ENCODE assay signal across 18 cellular contexts in the genomic region with DNA sequence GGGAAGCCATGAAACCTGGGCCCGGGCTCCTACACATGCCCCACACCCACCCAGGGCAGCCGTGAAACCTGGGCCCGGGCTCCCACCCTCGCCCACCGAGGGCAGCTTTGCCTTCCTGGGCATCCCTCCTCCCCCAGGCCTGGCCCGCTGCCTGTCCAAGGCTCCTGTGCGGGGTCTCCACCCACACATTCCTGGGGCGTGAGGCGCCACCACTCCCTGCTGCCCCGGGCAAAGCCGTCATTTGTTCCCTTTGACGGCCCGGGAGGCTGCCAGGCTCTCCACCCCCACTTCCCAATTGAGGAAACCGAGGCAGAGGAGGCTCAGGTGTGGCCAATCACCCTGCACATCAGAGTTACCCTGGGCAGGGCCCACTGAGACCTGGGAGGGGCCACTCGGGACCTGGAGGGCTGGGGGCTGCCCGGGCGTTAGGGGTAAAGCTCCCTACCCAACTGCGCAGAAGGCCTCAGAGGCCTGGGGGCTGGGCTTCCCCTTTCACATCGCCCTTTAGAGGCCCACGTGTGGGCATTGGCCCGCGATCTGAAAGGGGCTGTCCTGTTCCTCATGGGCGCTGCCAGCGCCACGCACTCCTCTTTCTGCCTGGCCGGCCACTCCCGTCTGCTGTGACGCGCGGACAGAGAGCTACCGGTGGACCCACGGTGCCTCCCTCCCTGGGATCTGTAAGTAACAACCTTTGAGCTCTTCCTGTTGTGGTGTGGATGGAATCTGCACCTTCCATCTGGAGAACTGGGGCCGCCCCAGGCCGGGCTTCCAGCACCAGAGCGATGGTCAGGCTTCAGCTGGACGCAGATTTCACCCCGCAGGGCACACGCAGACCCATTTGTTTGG. TPM values are rescaled to one million over a fixed set of nuclear protein-coding genes. Genes with fewer than 3 reads are reported as not detected.
DNase-seq lines count a peak whose midpoint lies in the region; ATAC-seq, FAIRE-seq and TF ChIP-seq lines count a peak whose summit lies in the region.
"Had no signal": no experiment of that assay in that cellular context is flagged by ENCODE, and none has a peak within 500 bp of the region (broad histone marks: within the 10 kb centered on the region; RNA-seq: fewer than 3 reads in every experiment).

MSLN (plus strand) TSS at position 237 of the 846 bp plus-strand sequence. CDS start 1,947 bp downstream, outside the sequence.

- H3K27ac ChIP-seq in heart right ventricle = no peak within 1 kb of the TSS
- no peak within 1 kb of the TSS for H3K27ac ChIP-seq in astrocyte (ENCODE audit: low read depth, low read length)
- peak within 1 kb of the TSS in 1 of 2 donors; percentile 53 for H3K27ac ChIP-seq in uterus
- H3K27ac ChIP-seq: GM23248, tibial artery had no signal

- no peak for DNase-seq in Right ventricle myocardium superior
- DNase-seq in heart right ventricle = no peak
- DNase-seq in astrocyte (ENCODE audit: low read depth) = peak; percentile 21
- peak; percentile 80 for DNase-seq in left kidney (ENCODE audit: low read depth, low spot score)
- peak; percentile 31 to 48 for DNase-seq in uterus
- no peak for DNase-seq in GM10248 (ENCODE audit: extremely low spot score)
- DNase-seq in DMS53 treated with DMSO at 0.1 percent for 48 hours (lab: John Stamatoyannopoulos, UW; ENCODE audit: unreplicated experiment) = no peak
- DNase-seq in ureter (ENCODE audit: low spot score) = no peak
- DNase-seq: activated CD4-positive, CD25-positive, alpha-beta regulatory T cell treated with anti-CD3 and anti-CD28 coated beads, Interleukin-2, amount 50 U/mL, for 72 hours; amniotic stem cell; DMS 273 treated with DMSO at 0.1 percent for 48 hours; GM23248; NCI-H774; nucleus accumbens; stimulated activated CD4-positive, alpha-beta T cell treated with anti-CD3 and anti-CD28 coated beads, Interleukin-12 subunit alpha, Interleukin-12 subunit beta, amount 100 ng/mL, for 4 hours; tibial artery had no signal

- peaks cover 6 to 36% (median 10%) of the 10 kb centered on the region in 7 donors for H3K27me3 ChIP-seq in heart right ventricle
- no peaks in the 10 kb centered on the region for H3K27me3 ChIP-seq in astrocyte (ENCODE audit: insufficient read depth, low read length)
- no peaks in the 10 kb centered on the region for H3K27me3 ChIP-seq in uterus

- H3K4me3 Mint-ChIP-seq in astrocyte (ENCODE audit: unreplicated experiment) = no peak within 1 kb of the TSS

- peaks cover 5% of the 10 kb centered on the region for H3K9me3 Mint-ChIP-seq in astrocyte (ENCODE audit: unreplicated experiment)

- intact Hi-C loops in Right ventricle myocardium superior (cut with DNase I) (no loop called here), heart right ventricle (cut with DNase I) (no loop called here), uterus (cut with DNase I; ENCODE audit: low total_unique reads) (no loop called here)

- H3K4me3 ChIP-seq in heart right ventricle (no peak within 1 kb of the TSS), astrocyte (ENCODE audit: insufficient read depth, low read depth, low read length) (no peak within 1 kb of the TSS), uterus (no peak within 1 kb of the TSS)
- H3K4me3 ChIP-seq: GM23248, tibial artery had no signal

- ATAC-seq in Right ventricle myocardium superior (ENCODE audit: poor library complexity) (peak; percentile 31), heart right ventricle (no peak)

- H4K20me1 ChIP-seq in astrocyte (ENCODE audit: insufficient read depth, low read length) = no peaks in the 10 kb centered on the region

- POLR2A ChIA-PET in GM10248 (lab: Yijun Ruan, JAX) = interaction anchor here (0.6 kb wide), 1 partner anchor 13 kb away, joined by 13 read pairs; no protein-coding TSS in a partner anchor

- no peaks in the 10 kb centered on the region for H3K36me3 ChIP-seq in heart right ventricle
- no peaks in the 10 kb centered on the region for H3K36me3 ChIP-seq in astrocyte (ENCODE audit: insufficient read depth, low read length)
- no peaks in the 10 kb centered on the region for H3K36me3 ChIP-seq in uterus
- H3K36me3 ChIP-seq: tibial artery had no signal

- H3K4me2 ChIP-seq in astrocyte (ENCODE audit: low read length) = peak within 1 kb of the TSS; percentile 39

- no peaks in the 10 kb centered on the region for H3K79me2 ChIP-seq in astrocyte (ENCODE audit: insufficient read depth, low read length)

- H3K4me1 ChIP-seq in heart right ventricle (peaks cover 0 to 7% (median 0%) of the 10 kb centered on the region in 9 donors), astrocyte (ENCODE audit: insufficient read depth, low read length) (peaks cover 7% of the 10 kb centered on the region), uterus (peaks cover 0 to 6% of the 10 kb centered on the region in 2 donors)

- WGBS in heart right ventricle, 2 donors = 75 to 77% methylated on average over 38 of the region's 38 CpGs

- peak within 1 kb of the TSS; percentile 34 for H2AFZ ChIP-seq in astrocyte (ENCODE audit: low read depth, low read length)
- H2AFZ ChIP-seq: GM23248 had no signal

- peaks cover 8% of the 10 kb centered on the region for H3K27me3 Mint-ChIP-seq in astrocyte (ENCODE audit: low read depth, unreplicated experiment)

- peaks cover 3% of the 10 kb centered on the region for H3K36me3 Mint-ChIP-seq in astrocyte (ENCODE audit: low read depth, unreplicated experiment)

- H3K9me3 ChIP-seq in heart right ventricle (no peaks in the 10 kb centered on the region), astrocyte (ENCODE audit: insufficient read depth, low read depth, low read length) (no peaks in the 10 kb centered on the region), uterus (no peaks in the 10 kb centered on the region)
- H3K9me3 ChIP-seq: tibial artery had no signal

- no peak for TF ChIP-seq CTCF in heart right ventricle (IDR thresholded peaks at IDR 0.05)
- TF ChIP-seq CTCF in astrocyte (IDR thresholded peaks at IDR 0.05; ENCODE audit: insufficient read depth, low read depth, low read length) = no peak
- TF ChIP-seq CTCF in uterus (IDR thresholded peaks at IDR 0.05) = no peak
- TF ChIP-seq CTCF in GM10248 (IDR thresholded peaks at IDR 0.05; ENCODE audit: control extremely low read depth, extremely low read depth, low read depth, missing control alignments) = no peak

- CTCF ChIA-PET in GM10248 (lab: Yijun Ruan, JAX) = interaction anchor here (0.8 to 2.1 kb wide), 3 partner anchors 11 to 40 kb away, joined by 3 to 5 read pairs (median 4); partner anchors contain the start of gene ANTKMT

- no peak within 1 kb of the TSS for H3K27ac Mint-ChIP-seq in astrocyte (ENCODE audit: unreplicated experiment)

- TF ChIP-seq POLR2A in uterus (IDR thresholded peaks at IDR 0.05) = no peak

- no peaks in the 10 kb centered on the region for H3K4me1 Mint-ChIP-seq in astrocyte (ENCODE audit: low read depth, unreplicated experiment)

- no peak for FAIRE-seq in astrocyte (lab: Jason Lieb, UNC)
- FAIRE-seq: GM12891 had no signal

- no peak within 1 kb of the TSS for H3K9ac ChIP-seq in astrocyte (ENCODE audit: low read length)
- H3K9ac ChIP-seq: GM23248 had no signal

RNA-seq across cellular contexts. Expression of gene MSLN, which starts in this region (rescaled TPM):
- total RNA-seq in Right ventricle myocardium superior (1.0 TPM), heart right ventricle (1 to 10 TPM in 1 of 10 donors, under 1 TPM in 2, not detected in 7; 0.17 to 4.0 (median 0.38) TPM), astrocyte (not detected in 2 replicates), uterus (10 to 100 TPM in 3 of 4 donors, 1 to 10 TPM in 1; 4.6 to 30.8 (median 15.7) TPM), ureter (1.4 TPM)
- under 1 TPM in 1 of 2 donors, not detected in 1; 0.09 TPM for polyA plus RNA-seq in heart right ventricle
- total RNA-seq: GM23248, HT1080 had no signal
- polyA plus RNA-seq: GM23248 had no signal

Comparison
In these comparisons a context has a peak if more than half of its experiments do, and no peak if none do; other contexts are left out.
1. Peak in DNase-seq and H3K4me2 ChIP-seq in astrocyte; RNA of the gene not detected or under 1 TPM.
2. DNase-seq: peak in left kidney (single experiment) and uterus (2 of 2); none in Right ventricle myocardium superior (single experiment), heart right ventricle (0 of 2), GM10248 (single experiment), DMS53 treated with DMSO at 0.1 percent for 48 hours (single experiment) and ureter (single experiment).